ENCODE assay signal across 8 cellular contexts in genomic region chr12:132827763-132828703, GRCh38. TPM values are rescaled to one million over a fixed set of nuclear protein-coding genes. Genes with fewer than 3 reads are reported as not detected.
DNase-seq lines count a peak whose midpoint lies in the region; ATAC-seq and TF ChIP-seq lines count a peak whose summit lies in the region.

No MANE protein-coding gene starts in this region.

- peaks cover 47% of the 10 kb centered on the region for H3K36me3 ChIP-seq in SJSA1
- no peaks in the 10 kb centered on the region for H3K36me3 ChIP-seq in colonic mucosa
- peaks cover 0 to 6% (median 3%) of the 10 kb centered on the region in 4 donors for H3K36me3 ChIP-seq in right lobe of liver
- H3K36me3 ChIP-seq in stomach smooth muscle (ENCODE audit: control insufficient read depth in 2 of 2, insufficient read depth in 2 of 2, low read length in 2 of 2): peaks cover 12 to 24% of the 10 kb centered on the region in 2 donors

- H3K27me3 ChIP-seq in SJSA1 (replicated peaks) (no peaks in the 10 kb centered on the region), colonic mucosa (no peaks in the 10 kb centered on the region), right lobe of liver (no peaks in the 10 kb centered on the region), stomach smooth muscle (ENCODE audit: control insufficient read depth in 1 of 2, insufficient read depth in 2 of 2, low read length in 2 of 2) (no peaks in the 10 kb centered on the region)

- TF ChIP-seq POLR2A in right lobe of liver (IDR thresholded peaks at IDR 0.05): no peak

- 22% methylated on average over 22 of the region's 59 CpGs for WGBS in right lobe of liver (ENCODE audit: insufficient coverage, low coverage, low lambda C conversion rate, missing lambda C conversion rate)

- H3K9me3 ChIP-seq in SJSA1 (replicated peaks) (peaks cover 12% of the 10 kb centered on the region), colonic mucosa (no peaks in the 10 kb centered on the region), right lobe of liver (no peaks in the 10 kb centered on the region), stomach smooth muscle (ENCODE audit: control insufficient read depth in 2 of 2, low read length in 2 of 2) (no peaks in the 10 kb centered on the region)

- H3K27ac ChIP-seq in SJSA1: peak overlapping the region; percentile 100
- peak overlapping the region; percentile 97 for H3K27ac ChIP-seq in colonic mucosa
- peak overlapping the region; percentile 96 to 99 (median 98) for H3K27ac ChIP-seq in right lobe of liver
- H3K27ac ChIP-seq in stomach smooth muscle (ENCODE audit: low read length): peak overlapping the region; percentile 55

- H3K4me3 ChIP-seq in SJSA1: peak overlapping the region; percentile 64
- H3K4me3 ChIP-seq in colonic mucosa: peak overlapping the region; percentile 90
- peak overlapping the region; percentile 79 to 95 (median 89) for H3K4me3 ChIP-seq in right lobe of liver
- H3K4me3 ChIP-seq in stomach smooth muscle (ENCODE audit: low read length in 2 of 2): peak overlapping the region; percentile 92 to 99

- intact Hi-C loops in colonic mucosa (cut with DNase I) (no loop called here), right lobe of liver (cut with DNase I) (no loop called here)

- no peak for TF ChIP-seq CTCF in colonic mucosa (IDR thresholded peaks at IDR 0.05)
- TF ChIP-seq CTCF in right lobe of liver (IDR thresholded peaks at IDR 0.05): no peak

- H3K9ac ChIP-seq in colonic mucosa (ENCODE audit: low read depth in 2 of 2, low read length in 2 of 2) (peak overlapping the region; percentile 81 to 89), stomach smooth muscle (ENCODE audit: low read length in 2 of 2) (peak overlapping the region; percentile 80 to 90)

- DNase-seq in DMS53 (lab: John Stamatoyannopoulos, UW) (peak; percentile 88), GM19240 (ENCODE audit: insufficient read length, low spot score) (peak; percentile 24), SJSA1 (ENCODE audit: low read depth in 1 of 2, low spot score in 2 of 2) (peak in 1 of 2 experiments; percentile 48), colonic mucosa (peak; percentile 76), right lobe of liver (peak; percentile 54 to 65 (median 54)), NCI-H1105 (lab: John Stamatoyannopoulos, UW) (no peak)

- peak; percentile 24 for ATAC-seq in HG03280 (IDR thresholded peaks at IDR 0.05; ENCODE audit: unreplicated experiment)
- peak; percentile 22 to 49 (median 34) for ATAC-seq in right lobe of liver

- peaks cover 29% of the 10 kb centered on the region for H3K4me1 ChIP-seq in SJSA1 (replicated peaks)
- peaks cover 9% of the 10 kb centered on the region for H3K4me1 ChIP-seq in colonic mucosa
- peaks cover 0 to 13% (median 4%) of the 10 kb centered on the region in 4 donors for H3K4me1 ChIP-seq in right lobe of liver
- H3K4me1 ChIP-seq in stomach smooth muscle (ENCODE audit: control insufficient read depth, insufficient read depth, low read length): peaks cover 22% of the 10 kb centered on the region

RNA-seq across cellular contexts. Expression of gene GOLGA3, which starts 0.6 kb away (rescaled TPM):
- 52.8 and 71.1 TPM in 2 replicates for total RNA-seq in SJSA1 (2014; rRNA removed; shearing (Covaris generic))
- total RNA-seq in colonic mucosa (10 to 100 TPM; 70.3 to 96.5 TPM), right lobe of liver (10 to 100 TPM; 15.7 to 37.5 (median 22.8) TPM)

RNA-seq across cellular contexts. Expression of gene CHFR, which starts 59.4 kb away (rescaled TPM):
- total RNA-seq in SJSA1 (2014; rRNA removed; shearing (Covaris generic)): 4.5 and 7.1 TPM in 2 replicates
- 10 to 100 TPM; 37.8 to 41.4 TPM for total RNA-seq in colonic mucosa
- total RNA-seq in right lobe of liver: 10 to 100 TPM; 11.0 to 20.4 (median 13.5) TPM
